In genomic region chr2:29106980-29107388, GRCh38 we compare ENCODE assay signal across 13 cellular contexts. TPM values are rescaled to one million over a fixed set of nuclear protein-coding genes. Genes with fewer than 3 reads are reported as not detected.
DNase-seq lines count a peak whose midpoint lies in the region; ATAC-seq and TF ChIP-seq lines count a peak whose summit lies in the region.
"Had no signal": no experiment of that assay in that cellular context is flagged by ENCODE, and none has a peak within 500 bp of the region (broad histone marks: within the 10 kb centered on the region; RNA-seq: fewer than 3 reads in every experiment).

No MANE protein-coding gene starts in this region.

- H3K4me3 ChIP-seq in fibroblast of villous mesenchyme (ENCODE audit: low read depth, low read length): no peak overlapping the region
- H3K4me3 ChIP-seq: upper lobe of left lung had no signal

- DNase-seq in A172 (ENCODE audit: low spot score) (peak; percentile 85), NCI-H1105 treated with DMSO at 0.1 percent for 48 hours (lab: John Stamatoyannopoulos, UW) (peak; percentile 76), SW480 (ENCODE audit: low spot score) (peak; percentile 97), fibroblast of villous mesenchyme (ENCODE audit: low read depth) (peak; percentile 83), NCI-H2196 treated with DMSO at 0.1 percent for 48 hours (lab: John Stamatoyannopoulos, UW; ENCODE audit: unreplicated experiment) (no peak), DMS114 treated with DMSO at 0.1 percent for 48 hours (lab: John Stamatoyannopoulos, UW; ENCODE audit: unreplicated experiment) (no peak)
- DNase-seq: activated CD8-positive, alpha-beta memory T cell treated with anti-CD3 and anti-CD28 coated beads, Interleukin-2, amount 10 ng/mL, durations not matched to agents 7 days and 5 days; EL; SHP77; upper lobe of left lung had no signal

- no peak for TF ChIP-seq CTCF in fibroblast of villous mesenchyme (IDR thresholded peaks at IDR 0.05; ENCODE audit: insufficient read depth, low read depth, low read length)

- ATAC-seq in HG03439 (IDR thresholded peaks at IDR 0.05; ENCODE audit: unreplicated experiment) (no peak), GM21515 (IDR thresholded peaks at IDR 0.05; ENCODE audit: unreplicated experiment) (no peak)
- ATAC-seq: activated CD8-positive, alpha-beta memory T cell treated with anti-CD3 and anti-CD28 coated beads, Interleukin-2, amount 10 ng/mL, durations not matched to agents 7 days and 5 days; left lobe of liver had no signal

RNA-seq across cellular contexts. Expression of gene CLIP4, which starts 8.2 kb away (rescaled TPM):
- 26.9 and 40.2 TPM in 2 replicates for total RNA-seq in A172 (2014; rRNA removed; shearing (Covaris generic))
- 61.5 and 107 TPM in 2 replicates for total RNA-seq in fibroblast of villous mesenchyme

RNA-seq across cellular contexts. Expression of gene PCARE, which starts 32.7 kb away (rescaled TPM):
- not detected in 2 replicates for total RNA-seq in A172 (2014; rRNA removed; shearing (Covaris generic))
- not detected in 2 replicates for total RNA-seq in fibroblast of villous mesenchyme
- total RNA-seq: activated CD8-positive, alpha-beta memory T cell treated with anti-CD3 and anti-CD28 coated beads, Interleukin-2, amount 10 ng/mL, durations not matched to agents 7 days and 5 days; left lobe of liver had no signal

Comparison
In these comparisons a context has a peak if more than half of its experiments do, and no peak if none do; other contexts are left out.
1. DNase-seq: peak in A172 (single experiment), NCI-H1105 treated with DMSO at 0.1 percent for 48 hours (single experiment), SW480 (single experiment) and fibroblast of villous mesenchyme (single experiment); none in NCI-H2196 treated with DMSO at 0.1 percent for 48 hours (single experiment) and DMS114 treated with DMSO at 0.1 percent for 48 hours (single experiment).